ENCODE assay signal across 1 cellular context in the genomic region with DNA sequence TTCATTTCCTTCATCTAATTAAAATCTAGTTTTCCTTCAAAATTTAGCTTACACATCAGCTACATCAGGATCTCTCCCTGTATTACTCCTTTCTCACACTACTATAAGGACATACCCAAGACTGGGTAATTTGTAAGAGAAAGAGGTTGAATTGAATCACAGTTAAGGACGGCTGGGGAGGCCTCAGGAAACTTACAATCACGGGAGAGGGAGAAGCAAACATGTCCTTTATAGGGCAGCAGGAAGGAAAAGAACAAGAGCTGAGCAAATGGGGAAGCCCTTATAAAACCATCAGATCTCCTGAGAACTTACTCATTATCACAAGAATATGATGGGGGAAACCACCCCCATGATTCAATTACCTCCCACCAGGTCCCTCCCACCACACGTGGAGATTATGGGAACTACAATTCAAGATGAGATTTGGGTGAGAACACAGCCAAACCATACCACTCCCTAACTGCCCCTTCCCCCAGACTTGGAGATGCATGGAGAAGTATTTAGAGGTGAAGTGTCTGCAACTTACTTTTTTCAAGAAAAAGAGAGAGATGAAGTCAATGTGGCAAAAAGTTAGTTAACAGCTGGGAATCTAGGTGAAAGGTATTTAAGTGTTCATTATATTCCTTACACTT.
A peak's percentile ranks its signal among the peaks of the same experiment; 100 is the strongest.
TF ChIP-seq lines count a peak whose summit lies in the region.

No MANE protein-coding gene starts in this region.

TF ChIP-seq in H1, 55 proteins besides CTCF, POLR2A, EP300 and RAD21:
- TF ChIP-seq, protein P1, sequence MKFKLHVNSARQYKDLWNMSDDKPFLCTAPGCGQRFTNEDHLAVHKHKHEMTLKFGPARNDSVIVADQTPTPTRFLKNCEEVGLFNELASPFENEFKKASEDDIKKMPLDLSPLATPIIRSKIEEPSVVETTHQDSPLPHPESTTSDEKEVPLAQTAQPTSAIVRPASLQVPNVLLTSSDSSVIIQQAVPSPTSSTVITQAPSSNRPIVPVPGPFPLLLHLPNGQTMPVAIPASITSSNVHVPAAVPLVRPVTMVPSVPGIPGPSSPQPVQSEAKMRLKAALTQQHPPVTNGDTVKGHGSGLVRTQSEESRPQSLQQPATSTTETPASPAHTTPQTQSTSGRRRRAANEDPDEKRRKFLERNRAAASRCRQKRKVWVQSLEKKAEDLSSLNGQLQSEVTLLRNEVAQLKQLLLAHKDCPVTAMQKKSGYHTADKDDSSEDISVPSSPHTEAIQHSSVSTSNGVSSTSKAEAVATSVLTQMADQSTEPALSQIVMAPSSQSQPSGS (IDR thresholded peaks at IDR 0.05; ENCODE audit: low read length) = no peak
- 0 out of 2 replicates have a peak, but pooled peaks have one; percentile 17 for TF ChIP-seq SRF (IDR thresholded peaks at IDR 0.05; ENCODE audit: low read depth, low read length)
- TF ChIP-seq TBP (IDR thresholded peaks at IDR 0.05; ENCODE audit: low read depth, low read length) = no peak
- no peak for TF ChIP-seq SAP30 (IDR thresholded peaks at IDR 0.05; ENCODE audit: insufficient read depth, insufficient replicate concordance, low read length)
- TF ChIP-seq SIN3A (conservative IDR thresholded peaks at IDR 0.05 in 1 of 2, IDR thresholded peaks at IDR 0.05 in 1 of 2; ENCODE audit: low read depth in 1 of 2, low read length in 2 of 2) = no peak
- TF ChIP-seq JUND (IDR thresholded peaks at IDR 0.05; ENCODE audit: low read length) = no peak
- no peak for TF ChIP-seq ASH2L (IDR thresholded peaks at IDR 0.05; ENCODE audit: low read length)
- TF ChIP-seq, protein P2, sequence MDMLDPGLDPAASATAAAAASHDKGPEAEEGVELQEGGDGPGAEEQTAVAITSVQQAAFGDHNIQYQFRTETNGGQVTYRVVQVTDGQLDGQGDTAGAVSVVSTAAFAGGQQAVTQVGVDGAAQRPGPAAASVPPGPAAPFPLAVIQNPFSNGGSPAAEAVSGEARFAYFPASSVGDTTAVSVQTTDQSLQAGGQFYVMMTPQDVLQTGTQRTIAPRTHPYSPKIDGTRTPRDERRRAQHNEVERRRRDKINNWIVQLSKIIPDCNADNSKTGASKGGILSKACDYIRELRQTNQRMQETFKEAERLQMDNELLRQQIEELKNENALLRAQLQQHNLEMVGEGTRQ (IDR thresholded peaks at IDR 0.05; ENCODE audit: low read length) = 0 out of 2 replicates have a peak, but pooled peaks have one; percentile 8
TF ChIP-seq in H1: peak in this region for 2.
